In genomic region chr6:117555882-117556498, GRCh38 we compare ENCODE assay signal across 9 cellular contexts. TPM values are rescaled to one million over a fixed set of nuclear protein-coding genes. Genes with fewer than 3 reads are reported as not detected.
DNase-seq lines count a peak whose midpoint lies in the region; ATAC-seq and TF ChIP-seq lines count a peak whose summit lies in the region.
"Had no signal": no experiment of that assay in that cellular context is flagged by ENCODE, and none has a peak within 500 bp of the region (broad histone marks: within the 10 kb centered on the region; RNA-seq: fewer than 3 reads in every experiment).

No MANE protein-coding gene starts in this region.

- H3K4me1 Mint-ChIP-seq in activated CD4-positive, alpha-beta T cell treated with anti-CD3 and anti-CD28 coated beads, Interleukin-2, amount 10 ng/mL, durations not matched to agents 7 days and 5 days = peaks cover 3% of the 10 kb centered on the region
- H3K4me1 Mint-ChIP-seq in effector memory CD8-positive, alpha-beta T cell (ENCODE audit: low read depth in 2 of 2) = peaks cover under 1 to 2% of the 10 kb centered on the region in 2 donors
- H3K4me1 Mint-ChIP-seq in nephron progenitor cell = peaks cover 5% of the 10 kb centered on the region

- no peak overlapping the region for H3K4me3 Mint-ChIP-seq in activated CD4-positive, alpha-beta T cell treated with anti-CD3 and anti-CD28 coated beads, Interleukin-2, amount 10 ng/mL, durations not matched to agents 7 days and 5 days
- no peak overlapping the region for H3K4me3 Mint-ChIP-seq in effector memory CD8-positive, alpha-beta T cell
- H3K4me3 Mint-ChIP-seq in nephron progenitor cell = no peak overlapping the region

- TF ChIP-seq CTCF in nephron progenitor cell (IDR thresholded peaks at IDR 0.05) (peak; percentile 94), upper lobe of left lung (IDR thresholded peaks at IDR 0.05) (peak in 5 of 6 experiments; percentile 71 to 80 (median 79))

- no peak overlapping the region for H3K27ac ChIP-seq in upper lobe of left lung
- H3K27ac ChIP-seq: BLaER1 had no signal

- H3K36me3 ChIP-seq in upper lobe of left lung = peaks cover 0 to 6% (median 0%) of the 10 kb centered on the region in 4 donors

- peaks cover 6% of the 10 kb centered on the region for H3K27me3 Mint-ChIP-seq in activated CD4-positive, alpha-beta T cell treated with anti-CD3 and anti-CD28 coated beads, Interleukin-2, amount 10 ng/mL, durations not matched to agents 7 days and 5 days
- no peaks in the 10 kb centered on the region for H3K27me3 Mint-ChIP-seq in effector memory CD8-positive, alpha-beta T cell
- no peaks in the 10 kb centered on the region for H3K27me3 Mint-ChIP-seq in nephron progenitor cell (ENCODE audit: low read depth, poor library complexity)

- CTCF ChIA-PET in activated CD4-positive, alpha-beta T cell treated with anti-CD3 and anti-CD28 coated beads, Interleukin-2, amount 10 ng/mL, durations not matched to agents 7 days and 5 days (lab: Charles Lee) = interaction anchor here (0.7 kb wide), 1 partner anchor 27 kb away, joined by 3 read pairs; no protein-coding TSS in a partner anchor

- no peaks in the 10 kb centered on the region for H3K36me3 Mint-ChIP-seq in activated CD4-positive, alpha-beta T cell treated with anti-CD3 and anti-CD28 coated beads, Interleukin-2, amount 10 ng/mL, durations not matched to agents 7 days and 5 days (ENCODE audit: low read depth)
- H3K36me3 Mint-ChIP-seq in effector memory CD8-positive, alpha-beta T cell (ENCODE audit: insufficient read depth) = peaks cover under 1% of the 10 kb centered on the region
- no peaks in the 10 kb centered on the region for H3K36me3 Mint-ChIP-seq in nephron progenitor cell (ENCODE audit: low read depth)

- no peaks in the 10 kb centered on the region for H3K9me3 Mint-ChIP-seq in activated CD4-positive, alpha-beta T cell treated with anti-CD3 and anti-CD28 coated beads, Interleukin-2, amount 10 ng/mL, durations not matched to agents 7 days and 5 days
- no peaks in the 10 kb centered on the region for H3K9me3 Mint-ChIP-seq in effector memory CD8-positive, alpha-beta T cell
- no peaks in the 10 kb centered on the region for H3K9me3 Mint-ChIP-seq in nephron progenitor cell

- DNase-seq in DMS 273 (lab: John Stamatoyannopoulos, UW; ENCODE audit: unreplicated experiment) (peak; percentile 72), DMS 273 treated with DMSO at 0.1 percent for 48 hours (lab: John Stamatoyannopoulos, UW) (no peak), M059J (ENCODE audit: low read depth) (peak; percentile 31), nephron progenitor cell (peak; percentile 59), upper lobe of left lung (no peak)
- peak; percentile 60 for DNase-seq in activated CD4-positive, alpha-beta T cell treated with anti-CD3 and anti-CD28 coated beads, Interleukin-2, amount 10 ng/mL, durations not matched to agents 7 days and 5 days
- peak; percentile 60 to 75 (median 67) for DNase-seq in effector memory CD8-positive, alpha-beta T cell

- no peaks in the 10 kb centered on the region for H3K27me3 ChIP-seq in upper lobe of left lung
- H3K27me3 ChIP-seq: BLaER1 had no signal

- H3K27ac Mint-ChIP-seq in activated CD4-positive, alpha-beta T cell treated with anti-CD3 and anti-CD28 coated beads, Interleukin-2, amount 10 ng/mL, durations not matched to agents 7 days and 5 days = no peak overlapping the region
- H3K27ac Mint-ChIP-seq in effector memory CD8-positive, alpha-beta T cell = no peak overlapping the region
- H3K27ac Mint-ChIP-seq in nephron progenitor cell = no peak overlapping the region

- ATAC-seq in effector memory CD8-positive, alpha-beta T cell (replicated peaks) = peak; percentile 54
- ATAC-seq in upper lobe of left lung (ENCODE audit: low FRiP score in 2 of 2) (peak in 1 of 2 donors; percentile 70), HG02610 (IDR thresholded peaks at IDR 0.05; ENCODE audit: unreplicated experiment) (no peak)

- no peak for TF ChIP-seq EP300 in upper lobe of left lung (IDR thresholded peaks at IDR 0.05)

- no peaks in the 10 kb centered on the region for H3K9me3 ChIP-seq in upper lobe of left lung
- H3K9me3 ChIP-seq: BLaER1 had no signal

- peaks cover 0 to 3% (median 3%) of the 10 kb centered on the region in 4 donors for H3K4me1 ChIP-seq in upper lobe of left lung

- POLR2A ChIA-PET in activated CD4-positive, alpha-beta T cell treated with anti-CD3 and anti-CD28 coated beads, Interleukin-2, amount 10 ng/mL, durations not matched to agents 7 days and 5 days (lab: Charles Lee) = no interaction called here

- TF ChIP-seq POLR2A in upper lobe of left lung (IDR thresholded peaks at IDR 0.05) = no peak

- WGBS in upper lobe of left lung, 2 donors = 20 to 22% methylated on average over 5 of the region's 5 CpGs

- no peak overlapping the region for H3K4me3 ChIP-seq in upper lobe of left lung
- H3K4me3 ChIP-seq: BLaER1 had no signal

RNA-seq across cellular contexts. Expression of gene GOPC, which starts 46.3 kb away (rescaled TPM):
- 23.0 and 37.7 TPM in 2 replicates for total RNA-seq in M059J (2014; rRNA removed; shearing (Covaris generic))
- 10 to 100 TPM; 24.1 to 25.4 TPM for total RNA-seq in activated CD4-positive, alpha-beta T cell treated with anti-CD3 and anti-CD28 coated beads, Interleukin-2, amount 10 ng/mL, durations not matched to agents 7 days and 5 days
- 10 to 100 TPM in 5 of 6 donors, 1 to 10 TPM in 1; 8.4 to 34.8 (median 19.6) TPM for total RNA-seq in upper lobe of left lung

Comparison
In these comparisons a context has a peak if more than half of its experiments do, and no peak if none do; other contexts are left out.
1. DNase-seq: peak in DMS 273 (single experiment), M059J (single experiment), activated CD4-positive, alpha-beta T cell treated with anti-CD3 and anti-CD28 coated beads, Interleukin-2, amount 10 ng/mL, durations not matched to agents 7 days and 5 days (single experiment), effector memory CD8-positive, alpha-beta T cell (3 of 3) and nephron progenitor cell (single experiment); none in DMS 273 treated with DMSO at 0.1 percent for 48 hours (single experiment) and upper lobe of left lung (0 of 2).